Comparison of ENCODE assay signal across 26 cellular contexts in genomic region chr12:113898466-113898865, GRCh38.
"Had no signal": no experiment of that assay in that cellular context is flagged by ENCODE, and none has a peak within 500 bp of the region (broad histone marks: within the 10 kb centered on the region; RNA-seq: fewer than 3 reads in every experiment).

No MANE protein-coding gene starts in this region.

- ATAC-seq: activated CD4-positive, alpha-beta T cell treated with anti-CD3 and anti-CD28 coated beads for 36 hours; activated CD8-positive, alpha-beta T cell treated with anti-CD3 and anti-CD28 coated beads, Interleukin-2, amount 10 ng/mL, durations not matched to agents 7 days and 5 days; activated naive CD4-positive, alpha-beta T cell treated with anti-CD3 and anti-CD28 coated beads, Interleukin-2, amount 50 U/mL, for 72 hours; activated T-cell treated with anti-CD3 and anti-CD28 coated beads, Interleukin-2, amount 50 U/mL, for 4 hours had no signal

- H3K4me3 ChIP-seq: adrenal gland, body of pancreas, breast epithelium, MG63 had no signal

- H3K9ac ChIP-seq: SK-N-SH had no signal

- H3K4me1 ChIP-seq: adrenal gland, breast epithelium had no signal

- H3K4me2 ChIP-seq: SK-N-SH had no signal

- H3K9me3 ChIP-seq: adrenal gland, body of pancreas, breast epithelium, MG63, SK-N-SH had no signal

- H3K27me3 ChIP-seq: adrenal gland, body of pancreas, breast epithelium, MG63 had no signal

- H3K27ac ChIP-seq: adrenal gland, breast epithelium had no signal

- H3K36me3 ChIP-seq: adrenal gland, breast epithelium, MG63 had no signal

- DNase-seq: activated CD4-positive, alpha-beta T cell treated with anti-CD3 and anti-CD28 coated beads for 36 hours; activated CD4-positive, alpha-beta T cell treated with anti-CD3 and anti-CD28 coated beads, Interleukin-2, amount 10 ng/mL, durations not matched to agents 7 days and 5 days; activated CD4-positive, alpha-beta T cell treated with anti-CD3 and anti-CD28 coated beads, Interleukin-2, amount 50 U/mL, for 48 hours; activated CD8-positive, alpha-beta memory T cell treated with anti-CD3 and anti-CD28 coated beads, Interleukin-2, amount 50 U/mL, for 4 hours; activated CD8-positive, alpha-beta T cell treated with anti-CD3 and anti-CD28 coated beads, Interleukin-2, amount 10 ng/mL, durations not matched to agents 7 days and 5 days; activated gamma-delta T cell treated with Interleukin-2 at 50 U/mL for 16 hours; activated naive CD4-positive, alpha-beta T cell treated with anti-CD3 and anti-CD28 coated beads for 36 hours; activated T-cell treated with anti-CD3 and anti-CD28 coated beads for 4 hours; activated T-cell treated with anti-CD3 and anti-CD28 coated beads, Interleukin-2, amount 50 U/mL, for 4 hours; adrenal gland; Kasumi-1; KG1; MG63; NCI-H1048; NCI-H1105 treated with DMSO at 0.1 percent for 48 hours; NCI-H146; NCI-H187; NCI-H2029 treated with DMSO at 0.1 percent for 48 hours; NCI-H345; NCI-H526 treated with DMSO at 0.1 percent for 48 hours; OCI-M1; Right ventricle myocardium superior; SK-N-SH had no signal
